In the genomic region with DNA sequence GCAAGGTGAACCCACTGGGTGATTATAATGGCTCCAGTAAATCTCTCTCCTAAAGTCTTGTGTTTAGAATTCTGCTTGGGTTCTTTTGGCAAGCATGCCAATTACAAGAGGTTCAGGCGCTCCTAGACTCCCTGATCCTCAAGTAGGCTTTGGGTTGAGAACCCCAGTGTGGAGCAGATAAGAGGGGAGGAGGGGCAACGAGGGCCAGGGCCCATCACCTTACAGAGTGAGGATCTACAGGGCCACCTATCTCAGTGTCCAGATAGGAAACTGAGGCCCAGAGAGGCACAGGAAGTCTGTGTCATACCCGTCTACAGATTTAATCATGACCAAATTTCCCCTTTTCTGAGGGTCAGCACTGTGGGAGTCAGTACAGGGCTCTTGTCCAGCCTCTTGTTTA, we compare ENCODE assay signal across 21 cellular contexts. TPM values are rescaled to one million over a fixed set of nuclear protein-coding genes. Genes with fewer than 3 reads are reported as not detected.
DNase-seq lines count a peak whose midpoint lies in the region; ATAC-seq and TF ChIP-seq lines count a peak whose summit lies in the region.
"Had no signal": no experiment of that assay in that cellular context is flagged by ENCODE, and none has a peak within 500 bp of the region (broad histone marks: within the 10 kb centered on the region; RNA-seq: fewer than 3 reads in every experiment).

No MANE protein-coding gene starts in this region.

- H3K27ac ChIP-seq in esophagus muscularis mucosa (replicated peaks in 1 of 4) (peak overlapping the region; percentile 95 to 98 (median 97)), sigmoid colon (peak overlapping the region; percentile 88 to 97 (median 94)), GM23248 (no peak overlapping the region)
- H3K27ac ChIP-seq: SJCRH30 had no signal

- H3K27me3 Mint-ChIP-seq in natural killer cell treated with Interleukin-12 subunit alpha and Interleukin-12 subunit beta and Interleukin-15 and Interleukin-18, amount 100 ng/mL, for 72 hours = no peaks in the 10 kb centered on the region
- peaks cover 0 to 12% of the 10 kb centered on the region in 2 donors for H3K27me3 Mint-ChIP-seq in natural killer cell (ENCODE audit: low read depth in 2 of 2)
- H3K27me3 Mint-ChIP-seq: CD4-positive, CD25-positive, alpha-beta regulatory T cell had no signal

- TF ChIP-seq EP300 in esophagus muscularis mucosa (IDR thresholded peaks at IDR 0.05) (no peak), sigmoid colon (IDR thresholded peaks at IDR 0.05) (no peak)

- no peaks in the 10 kb centered on the region for H4K20me1 ChIP-seq in GM23248 (ENCODE audit: insufficient read depth)

- H3K36me3 ChIP-seq in esophagus muscularis mucosa (no peaks in the 10 kb centered on the region), sigmoid colon (no peaks in the 10 kb centered on the region), GM23248 (ENCODE audit: low read depth) (no peaks in the 10 kb centered on the region)
- H3K36me3 ChIP-seq: SJCRH30 had no signal

- TF ChIP-seq POLR2A in esophagus muscularis mucosa (IDR thresholded peaks at IDR 0.05; ENCODE audit: low read depth) (no peak), sigmoid colon (IDR thresholded peaks at IDR 0.05) (no peak), GM18505 (IDR thresholded peaks at IDR 0.05; ENCODE audit: borderline replicate concordance, extremely low read depth, insufficient read depth, insufficient read length) (no peak)

- H3K27ac Mint-ChIP-seq in natural killer cell treated with Interleukin-12 subunit alpha and Interleukin-12 subunit beta and Interleukin-15 and Interleukin-18, amount 100 ng/mL, for 72 hours = no peak overlapping the region
- H3K27ac Mint-ChIP-seq in natural killer cell = no peak overlapping the region
- H3K27ac Mint-ChIP-seq: B cell had no signal

- no peaks in the 10 kb centered on the region for H3K9me2 ChIP-seq in GM23248 (ENCODE audit: insufficient read depth)

- peaks cover 12% of the 10 kb centered on the region; the same call in 1 of the 2 replicates for H3F3A ChIP-seq in GM23248 (ENCODE audit: insufficient read depth)

- H3K4me3 ChIP-seq in esophagus muscularis mucosa (no peak overlapping the region), sigmoid colon (peak overlapping the region in 2 of 4 donors; percentile 57 to 62), GM23248 (no peak overlapping the region)
- H3K4me3 ChIP-seq: SJCRH30 had no signal

- intact Hi-C loops in natural killer cell (cut with micrococcal nuclease) (no loop called here), esophagus muscularis mucosa (cut with DNase I) (no loop called here), sigmoid colon (cut with DNase I) (no loop called here)

- H3K36me3 Mint-ChIP-seq in natural killer cell treated with Interleukin-12 subunit alpha and Interleukin-12 subunit beta and Interleukin-15 and Interleukin-18, amount 100 ng/mL, for 72 hours = no peaks in the 10 kb centered on the region
- no peaks in the 10 kb centered on the region for H3K36me3 Mint-ChIP-seq in natural killer cell
- H3K36me3 Mint-ChIP-seq: CD4-positive, CD25-positive, alpha-beta regulatory T cell had no signal

- H3K9ac ChIP-seq in GM23248 = no peak overlapping the region

- TF ChIP-seq CTCF in natural killer cell (IDR thresholded peaks at IDR 0.05) = no peak
- TF ChIP-seq CTCF in esophagus muscularis mucosa (IDR thresholded peaks at IDR 0.05) = no peak
- TF ChIP-seq CTCF in sigmoid colon (IDR thresholded peaks at IDR 0.05) = no peak

- no peak overlapping the region for H3K4me2 ChIP-seq in GM23248 (ENCODE audit: unreplicated experiment)

- no peaks in the 10 kb centered on the region for H3K79me2 ChIP-seq in GM23248 (ENCODE audit: insufficient read depth)

- H2AFZ ChIP-seq in GM23248 = no peak overlapping the region

- H3K9me3 ChIP-seq in esophagus muscularis mucosa = no peaks in the 10 kb centered on the region
- H3K9me3 ChIP-seq in sigmoid colon = no peaks in the 10 kb centered on the region
- H3K9me3 ChIP-seq in GM23248 (ENCODE audit: low read depth) = no peaks in the 10 kb centered on the region
- H3K9me3 ChIP-seq: Caco-2, SJCRH30 had no signal

- WGBS in esophagus muscularis mucosa = 78% methylated on average over 3 of the region's 3 CpGs
- WGBS in sigmoid colon, 2 donors = 75 to 86% methylated on average over 3 of the region's 3 CpGs
- WGBS in GM23248 (ENCODE audit: low coverage in 1 of 2, low lambda C conversion rate in 2 of 2, missing lambda C conversion rate in 2 of 2), 2 experiments = 83 to 85% methylated on average over 3 of the region's 3 CpGs

- H3K4me1 Mint-ChIP-seq in natural killer cell treated with Interleukin-12 subunit alpha and Interleukin-12 subunit beta and Interleukin-15 and Interleukin-18, amount 100 ng/mL, for 72 hours (ENCODE audit: low read depth in 2 of 2) = peaks cover 6 to 14% of the 10 kb centered on the region in 2 donors
- peaks cover 7 to 23% of the 10 kb centered on the region in 2 donors for H3K4me1 Mint-ChIP-seq in natural killer cell

- DNase-seq in natural killer cell treated with Interleukin-12 subunit alpha and Interleukin-12 subunit beta and Interleukin-15 and Interleukin-18, amount 100 ng/mL, for 72 hours (ENCODE audit: low spot score) = peak; percentile 57
- DNase-seq in natural killer cell = no peak
- no peak for DNase-seq in esophagus muscularis mucosa (ENCODE audit: extremely low spot score)
- no peak for DNase-seq in sigmoid colon
- no peak for DNase-seq in GM23248
- DNase-seq in NCI-H1105 treated with DMSO at 0.1 percent for 48 hours (lab: John Stamatoyannopoulos, UW) = no peak
- DNase-seq: Caco-2; CD4-positive, CD25-positive, alpha-beta regulatory T cell; GDM1; GOT3; NCI-H1105; NCI-H1694 treated with DMSO at 0.1 percent for 48 hours; NCI-H345; NCI-H526; SJCRH30 had no signal

- H3K4me1 ChIP-seq in esophagus muscularis mucosa (peaks cover 26 to 76% (median 67%) of the 10 kb centered on the region in 4 donors), sigmoid colon (peaks cover 0 to 61% (median 50%) of the 10 kb centered on the region in 4 donors), GM23248 (ENCODE audit: insufficient read depth) (peaks cover 5% of the 10 kb centered on the region; the same call in 1 of the 2 replicates)
- H3K4me1 ChIP-seq: SJCRH30 had no signal

- H3K27me3 ChIP-seq in esophagus muscularis mucosa (no peaks in the 10 kb centered on the region), sigmoid colon (no peaks in the 10 kb centered on the region), GM23248 (replicated peaks; ENCODE audit: insufficient read depth) (peaks cover 5% of the 10 kb centered on the region; the same call in 1 of the 2 replicates)
- H3K27me3 ChIP-seq: SJCRH30 had no signal

- in situ Hi-C loops in GM23248 (cut with MboI) = loop anchor here (25.0 kb wide), 1 partner anchor 425 kb away; a partner anchor contains a TSS

- H3K9me3 Mint-ChIP-seq in natural killer cell treated with Interleukin-12 subunit alpha and Interleukin-12 subunit beta and Interleukin-15 and Interleukin-18, amount 100 ng/mL, for 72 hours = no peaks in the 10 kb centered on the region
- no peaks in the 10 kb centered on the region for H3K9me3 Mint-ChIP-seq in natural killer cell
- H3K9me3 Mint-ChIP-seq: CD4-positive, CD25-positive, alpha-beta regulatory T cell had no signal

- ATAC-seq in natural killer cell treated with Interleukin-12 subunit alpha and Interleukin-12 subunit beta and Interleukin-15 and Interleukin-18, amount 100 ng/mL, for 72 hours = no peak
- no peak for ATAC-seq in natural killer cell
- no peak for ATAC-seq in GM18505 (IDR thresholded peaks at IDR 0.05; ENCODE audit: unreplicated experiment)
- no peak for ATAC-seq in GM18868 (IDR thresholded peaks at IDR 0.05; ENCODE audit: unreplicated experiment)
- ATAC-seq: Panc1 had no signal

- no peak overlapping the region for H3K4me3 Mint-ChIP-seq in natural killer cell treated with Interleukin-12 subunit alpha and Interleukin-12 subunit beta and Interleukin-15 and Interleukin-18, amount 100 ng/mL, for 72 hours
- H3K4me3 Mint-ChIP-seq in natural killer cell = no peak overlapping the region
- H3K4me3 Mint-ChIP-seq: B cell; CD4-positive, CD25-positive, alpha-beta regulatory T cell had no signal

RNA-seq across cellular contexts. Expression of a gene that starts 4.5 kb away (rescaled TPM):
- total RNA-seq in natural killer cell treated with Interleukin-12 subunit alpha and Interleukin-12 subunit beta and Interleukin-15 and Interleukin-18, amount 100 ng/mL, for 72 hours = not detected
- total RNA-seq in natural killer cell (not detected), esophagus muscularis mucosa (10 to 100 TPM; 51.4 to 72.6 (median 68.1) TPM), sigmoid colon (100 to 1,000 TPM; 161 to 184 (median 170) TPM)
- polyA plus RNA-seq in sigmoid colon (10 to 100 TPM in 1 of 3 donors, 1 to 10 TPM in 1, not detected in 1; 6.0 to 14.4 TPM), GM23248 (2016; fragmentation: Nextera tagmentation; extraction: Ambion mirVana) (0.24 and 0.25 TPM in 2 replicates)
- 0.54 TPM in 1 of 2 replicates, not detected in the other for total RNA-seq in GM23248 (2014; rRNA removed; shearing (Covaris generic))
- total RNA-seq: A172; B cell; CD4-positive, CD25-positive, alpha-beta regulatory T cell; Daoy had no signal

RNA-seq across cellular contexts. Expression of a gene that starts 39.0 kb away (rescaled TPM):
- total RNA-seq in natural killer cell treated with Interleukin-12 subunit alpha and Interleukin-12 subunit beta and Interleukin-15 and Interleukin-18, amount 100 ng/mL, for 72 hours = 1 to 10 TPM; 1.2 to 1.4 TPM
- total RNA-seq in natural killer cell (1 to 10 TPM; 1.3 to 3.9 (median 2.1) TPM), esophagus muscularis mucosa (10 to 100 TPM; 40.3 to 59.4 (median 53.5) TPM), sigmoid colon (10 to 100 TPM; 55.4 to 76.4 (median 67.4) TPM)
- polyA plus RNA-seq in sigmoid colon (100 to 1,000 TPM in 1 of 3 donors, 10 to 100 TPM in 2; 43.0 to 100 (median 70.9) TPM), GM23248 (2016; fragmentation: Nextera tagmentation; extraction: Ambion mirVana) (0.29 and 0.34 TPM in 2 replicates)
- total RNA-seq in GM23248 (2014; rRNA removed; shearing (Covaris generic)) = not detected in 2 replicates

Comparison
In these comparisons a context has a peak if more than half of its experiments do, and no peak if none do; other contexts are left out.
1. RNA of a gene that starts 4.5 kb away (total RNA-seq): 161 to 184 TPM in sigmoid colon and 51.4 to 72.6 TPM in esophagus muscularis mucosa; 0.54 TPM in GM23248, not detected in natural killer cell treated with Interleukin-12 subunit alpha and Interleukin-12 subunit beta and Interleukin-15 and Interleukin-18, amount 100 ng/mL, for 72 hours and not detected in natural killer cell; every median in the first group is over 10 times any median in the second.
2. RNA of a gene that starts 39.0 kb away (total RNA-seq): 55.4 to 76.4 TPM in sigmoid colon and 40.3 to 59.4 TPM in esophagus muscularis mucosa; 1.3 to 3.9 TPM in natural killer cell, 1.2 to 1.4 TPM in natural killer cell treated with Interleukin-12 subunit alpha and Interleukin-12 subunit beta and Interleukin-15 and Interleukin-18, amount 100 ng/mL, for 72 hours and not detected in GM23248; every median in the first group is over 4 times any median in the second.